Comparison of ENCODE assay signal across 1 cellular context in the genomic region with DNA sequence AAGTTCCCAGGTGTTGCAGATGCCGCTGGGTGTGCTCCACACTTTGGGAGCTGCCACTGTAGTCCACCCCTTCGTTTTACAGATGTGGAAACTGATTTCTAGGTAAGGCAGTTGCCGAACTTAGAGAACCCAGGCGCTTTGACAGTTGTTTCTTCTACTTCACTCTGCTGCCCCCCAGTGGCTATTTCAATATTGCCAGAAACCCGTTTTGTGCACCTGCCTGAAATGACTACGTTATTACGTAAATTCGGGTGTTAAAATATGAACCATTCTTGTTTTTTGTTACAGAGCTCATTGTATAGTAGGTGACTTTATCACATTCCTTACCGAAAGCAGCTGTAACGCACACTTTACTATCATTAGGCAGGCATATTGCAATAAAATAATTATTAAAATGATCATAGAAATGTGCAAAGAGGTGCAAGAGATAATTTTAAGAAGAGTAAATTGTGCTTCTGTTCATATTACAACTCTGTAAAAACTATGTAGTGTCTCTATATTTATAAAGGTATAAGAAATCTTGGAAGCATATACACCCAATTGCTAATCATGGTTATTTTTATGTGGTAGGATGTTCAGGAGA.
A peak's percentile ranks its signal among the peaks of the same experiment; 100 is the strongest.
TF ChIP-seq lines count a peak whose summit lies in the region.

No MANE protein-coding gene starts in this region.

TF ChIP-seq in HepG2, 621 proteins besides CTCF, POLR2A, EP300 and RAD21 (continued from another document):
- TF ChIP-seq, protein P1, sequence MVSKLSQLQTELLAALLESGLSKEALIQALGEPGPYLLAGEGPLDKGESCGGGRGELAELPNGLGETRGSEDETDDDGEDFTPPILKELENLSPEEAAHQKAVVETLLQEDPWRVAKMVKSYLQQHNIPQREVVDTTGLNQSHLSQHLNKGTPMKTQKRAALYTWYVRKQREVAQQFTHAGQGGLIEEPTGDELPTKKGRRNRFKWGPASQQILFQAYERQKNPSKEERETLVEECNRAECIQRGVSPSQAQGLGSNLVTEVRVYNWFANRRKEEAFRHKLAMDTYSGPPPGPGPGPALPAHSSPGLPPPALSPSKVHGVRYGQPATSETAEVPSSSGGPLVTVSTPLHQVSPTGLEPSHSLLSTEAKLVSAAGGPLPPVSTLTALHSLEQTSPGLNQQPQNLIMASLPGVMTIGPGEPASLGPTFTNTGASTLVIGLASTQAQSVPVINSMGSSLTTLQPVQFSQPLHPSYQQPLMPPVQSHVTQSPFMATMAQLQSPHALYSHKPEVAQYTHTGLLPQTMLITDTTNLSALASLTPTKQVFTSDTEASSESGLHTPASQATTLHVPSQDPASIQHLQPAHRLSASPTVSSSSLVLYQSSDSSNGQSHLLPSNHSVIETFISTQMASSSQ (IDR thresholded peaks at IDR 0.05; ENCODE audit: low read depth): no peak
- TF ChIP-seq, protein P1 (CRISPR knock-in tag; IDR thresholded peaks at IDR 0.05; ENCODE audit: borderline replicate concordance): no peak
- TF ChIP-seq MYNN (CRISPR knock-in tag; IDR thresholded peaks at IDR 0.05; ENCODE audit: low read depth) (0 out of 2 replicates have a peak, but pooled peaks have one; percentile 68), ZNF207 (IDR thresholded peaks at IDR 0.05; ENCODE audit: borderline replicate concordance) (no peak), ATRX (CRISPR knock-in tag; IDR thresholded peaks at IDR 0.05; ENCODE audit: borderline replicate concordance) (no peak), SMARCE1 (IDR thresholded peaks at IDR 0.05; ENCODE audit: borderline replicate concordance) (no peak), MLLT10 (CRISPR knock-in tag; IDR thresholded peaks at IDR 0.05) (no peak), SOX6 (IDR thresholded peaks at IDR 0.05) (no peak), SOX6 (CRISPR knock-in tag; IDR thresholded peaks at IDR 0.05) (no peak), ZNF605 (CRISPR knock-in tag; IDR thresholded peaks at IDR 0.05) (0 out of 2 replicates have a peak, but pooled peaks have one; percentile 27), SIX4 (CRISPR knock-in tag; IDR thresholded peaks at IDR 0.05) (no peak), PRPF4 (IDR thresholded peaks at IDR 0.05; ENCODE audit: low read depth, low read length, poor library complexity, severe bottlenecking) (no peak), ZNF83 (CRISPR knock-in tag; IDR thresholded peaks at IDR 0.05; ENCODE audit: borderline replicate concordance) (no peak), ZNF614 (CRISPR knock-in tag; IDR thresholded peaks at IDR 0.05; ENCODE audit: borderline replicate concordance) (no peak), ZBTB21 (CRISPR knock-in tag; IDR thresholded peaks at IDR 0.05) (no peak), STAG1 (CRISPR knock-in tag; IDR thresholded peaks at IDR 0.05) (peak; percentile 91), RBAK (CRISPR knock-in tag; IDR thresholded peaks at IDR 0.05) (no peak)
- TF ChIP-seq, protein P2, sequence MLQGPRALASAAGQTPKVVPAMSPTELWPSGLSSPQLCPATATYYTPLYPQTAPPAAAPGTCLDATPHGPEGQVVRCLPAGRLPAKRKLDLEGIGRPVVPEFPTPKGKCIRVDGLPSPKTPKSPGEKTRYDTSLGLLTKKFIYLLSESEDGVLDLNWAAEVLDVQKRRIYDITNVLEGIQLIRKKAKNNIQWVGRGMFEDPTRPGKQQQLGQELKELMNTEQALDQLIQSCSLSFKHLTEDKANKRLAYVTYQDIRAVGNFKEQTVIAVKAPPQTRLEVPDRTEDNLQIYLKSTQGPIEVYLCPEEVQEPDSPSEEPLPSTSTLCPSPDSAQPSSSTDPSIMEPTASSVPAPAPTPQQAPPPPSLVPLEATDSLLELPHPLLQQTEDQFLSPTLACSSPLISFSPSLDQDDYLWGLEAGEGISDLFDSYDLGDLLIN (CRISPR knock-in tag; IDR thresholded peaks at IDR 0.05; ENCODE audit: borderline replicate concordance): no peak
- TF ChIP-seq, protein P3, sequence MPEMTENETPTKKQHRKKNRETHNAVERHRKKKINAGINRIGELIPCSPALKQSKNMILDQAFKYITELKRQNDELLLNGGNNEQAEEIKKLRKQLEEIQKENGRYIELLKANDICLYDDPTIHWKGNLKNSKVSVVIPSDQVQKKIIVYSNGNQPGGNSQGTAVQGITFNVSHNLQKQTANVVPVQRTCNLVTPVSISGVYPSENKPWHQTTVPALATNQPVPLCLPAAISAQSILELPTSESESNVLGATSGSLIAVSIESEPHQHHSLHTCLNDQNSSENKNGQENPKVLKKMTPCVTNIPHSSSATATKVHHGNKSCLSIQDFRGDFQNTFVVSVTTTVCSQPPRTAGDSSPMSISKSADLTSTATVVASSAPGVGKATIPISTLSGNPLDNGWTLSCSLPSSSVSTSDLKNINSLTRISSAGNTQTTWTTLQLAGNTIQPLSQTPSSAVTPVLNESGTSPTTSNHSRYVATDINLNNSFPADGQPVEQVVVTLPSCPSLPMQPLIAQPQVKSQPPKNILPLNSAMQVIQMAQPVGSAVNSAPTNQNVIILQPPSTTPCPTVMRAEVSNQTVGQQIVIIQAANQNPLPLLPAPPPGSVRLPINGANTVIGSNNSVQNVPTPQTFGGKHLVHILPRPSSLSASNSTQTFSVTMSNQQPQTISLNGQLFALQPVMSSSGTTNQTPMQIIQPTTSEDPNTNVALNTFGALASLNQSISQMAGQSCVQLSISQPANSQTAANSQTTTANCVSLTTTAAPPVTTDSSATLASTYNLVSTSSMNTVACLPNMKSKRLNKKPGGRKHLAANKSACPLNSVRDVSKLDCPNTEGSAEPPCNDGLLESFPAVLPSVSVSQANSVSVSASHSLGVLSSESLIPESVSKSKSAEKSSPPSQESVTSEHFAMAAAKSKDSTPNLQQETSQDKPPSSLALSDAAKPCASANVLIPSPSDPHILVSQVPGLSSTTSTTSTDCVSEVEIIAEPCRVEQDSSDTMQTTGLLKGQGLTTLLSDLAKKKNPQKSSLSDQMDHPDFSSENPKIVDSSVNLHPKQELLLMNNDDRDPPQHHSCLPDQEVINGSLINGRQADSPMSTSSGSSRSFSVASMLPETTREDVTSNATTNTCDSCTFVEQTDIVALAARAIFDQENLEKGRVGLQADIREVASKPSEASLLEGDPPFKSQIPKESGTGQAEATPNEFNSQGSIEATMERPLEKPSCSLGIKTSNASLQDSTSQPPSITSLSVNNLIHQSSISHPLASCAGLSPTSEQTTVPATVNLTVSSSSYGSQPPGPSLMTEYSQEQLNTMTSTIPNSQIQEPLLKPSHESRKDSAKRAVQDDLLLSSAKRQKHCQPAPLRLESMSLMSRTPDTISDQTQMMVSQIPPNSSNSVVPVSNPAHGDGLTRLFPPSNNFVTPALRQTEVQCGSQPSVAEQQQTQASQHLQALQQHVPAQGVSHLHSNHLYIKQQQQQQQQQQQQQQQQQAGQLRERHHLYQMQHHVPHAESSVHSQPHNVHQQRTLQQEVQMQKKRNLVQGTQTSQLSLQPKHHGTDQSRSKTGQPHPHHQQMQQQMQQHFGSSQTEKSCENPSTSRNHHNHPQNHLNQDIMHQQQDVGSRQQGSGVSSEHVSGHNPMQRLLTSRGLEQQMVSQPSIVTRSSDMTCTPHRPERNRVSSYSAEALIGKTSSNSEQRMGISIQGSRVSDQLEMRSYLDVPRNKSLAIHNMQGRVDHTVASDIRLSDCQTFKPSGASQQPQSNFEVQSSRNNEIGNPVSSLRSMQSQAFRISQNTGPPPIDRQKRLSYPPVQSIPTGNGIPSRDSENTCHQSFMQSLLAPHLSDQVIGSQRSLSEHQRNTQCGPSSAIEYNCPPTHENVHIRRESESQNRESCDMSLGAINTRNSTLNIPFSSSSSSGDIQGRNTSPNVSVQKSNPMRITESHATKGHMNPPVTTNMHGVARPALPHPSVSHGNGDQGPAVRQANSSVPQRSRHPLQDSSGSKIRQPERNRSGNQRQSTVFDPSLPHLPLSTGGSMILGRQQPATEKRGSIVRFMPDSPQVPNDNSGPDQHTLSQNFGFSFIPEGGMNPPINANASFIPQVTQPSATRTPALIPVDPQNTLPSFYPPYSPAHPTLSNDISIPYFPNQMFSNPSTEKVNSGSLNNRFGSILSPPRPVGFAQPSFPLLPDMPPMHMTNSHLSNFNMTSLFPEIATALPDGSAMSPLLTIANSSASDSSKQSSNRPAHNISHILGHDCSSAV (CRISPR knock-in tag; IDR thresholded peaks at IDR 0.05; ENCODE audit: borderline replicate concordance): no peak
- TF ChIP-seq, protein P4, sequence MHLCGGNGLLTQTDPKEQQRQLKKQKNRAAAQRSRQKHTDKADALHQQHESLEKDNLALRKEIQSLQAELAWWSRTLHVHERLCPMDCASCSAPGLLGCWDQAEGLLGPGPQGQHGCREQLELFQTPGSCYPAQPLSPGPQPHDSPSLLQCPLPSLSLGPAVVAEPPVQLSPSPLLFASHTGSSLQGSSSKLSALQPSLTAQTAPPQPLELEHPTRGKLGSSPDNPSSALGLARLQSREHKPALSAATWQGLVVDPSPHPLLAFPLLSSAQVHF (CRISPR knock-in tag; IDR thresholded peaks at IDR 0.05): no peak
TF ChIP-seq in HepG2: peak in this region for 31.
